ENCODE assay signal across 2 cellular contexts in the genomic region with DNA sequence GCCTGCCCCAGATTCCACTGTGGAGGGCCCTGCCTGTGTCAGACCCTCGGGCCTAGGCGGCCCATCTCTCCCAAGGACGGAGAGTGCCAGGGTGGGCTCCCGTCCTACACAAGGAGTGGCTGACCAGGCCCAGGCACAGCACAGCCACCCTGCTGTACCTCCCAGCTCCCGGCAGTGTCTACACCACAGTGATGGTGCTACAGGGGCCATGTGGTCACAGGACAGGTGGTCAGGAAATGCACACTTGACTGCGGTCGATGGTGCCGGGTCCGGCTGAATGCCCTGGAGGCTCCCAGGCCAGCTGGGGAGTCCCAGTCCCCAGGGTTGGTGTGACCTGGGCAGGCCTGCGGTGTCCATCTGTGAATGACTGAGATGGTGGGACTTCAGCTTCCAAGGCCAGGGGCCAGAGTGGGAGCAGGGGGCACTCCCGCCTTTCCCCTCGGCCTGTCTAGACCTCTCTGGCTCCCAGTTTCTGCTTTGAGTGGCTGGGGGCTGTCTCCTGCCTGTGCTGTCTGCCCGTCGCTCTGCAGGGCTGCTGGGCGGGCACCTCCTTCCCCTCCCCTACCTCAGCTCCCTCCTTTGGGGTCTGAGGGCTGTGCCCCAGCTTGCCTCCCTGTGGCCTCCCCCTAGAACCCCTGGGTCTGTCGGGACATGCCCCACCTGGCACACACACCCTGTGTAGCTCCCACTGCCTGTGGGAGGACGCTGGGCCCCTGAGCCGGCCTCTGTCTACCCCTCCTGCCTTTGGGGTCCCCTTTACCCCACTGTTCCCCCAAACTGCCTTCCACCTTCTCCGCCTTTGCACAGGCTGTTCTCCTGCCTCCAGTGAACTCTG.
TF ChIP-seq lines count a peak whose summit lies in the region.

No MANE protein-coding gene starts in this region.

TF ChIP-seq in GM23338, 12 proteins besides CTCF, POLR2A, EP300 and RAD21 (continues in another document):
- TF ChIP-seq ZNF114 (CRISPR knock-in tag; IDR thresholded peaks at IDR 0.05) (no peak), EZH2phosphoT487 (IDR thresholded peaks at IDR 0.05; ENCODE audit: unreplicated experiment) (no peak), STAT1 (IDR thresholded peaks at IDR 0.05; ENCODE audit: unreplicated experiment) (no peak), JUNB (IDR thresholded peaks at IDR 0.05; ENCODE audit: unreplicated experiment) (no peak), NANOG (IDR thresholded peaks at IDR 0.05; ENCODE audit: borderline replicate concordance) (no peak)
- TF ChIP-seq, protein P1, sequence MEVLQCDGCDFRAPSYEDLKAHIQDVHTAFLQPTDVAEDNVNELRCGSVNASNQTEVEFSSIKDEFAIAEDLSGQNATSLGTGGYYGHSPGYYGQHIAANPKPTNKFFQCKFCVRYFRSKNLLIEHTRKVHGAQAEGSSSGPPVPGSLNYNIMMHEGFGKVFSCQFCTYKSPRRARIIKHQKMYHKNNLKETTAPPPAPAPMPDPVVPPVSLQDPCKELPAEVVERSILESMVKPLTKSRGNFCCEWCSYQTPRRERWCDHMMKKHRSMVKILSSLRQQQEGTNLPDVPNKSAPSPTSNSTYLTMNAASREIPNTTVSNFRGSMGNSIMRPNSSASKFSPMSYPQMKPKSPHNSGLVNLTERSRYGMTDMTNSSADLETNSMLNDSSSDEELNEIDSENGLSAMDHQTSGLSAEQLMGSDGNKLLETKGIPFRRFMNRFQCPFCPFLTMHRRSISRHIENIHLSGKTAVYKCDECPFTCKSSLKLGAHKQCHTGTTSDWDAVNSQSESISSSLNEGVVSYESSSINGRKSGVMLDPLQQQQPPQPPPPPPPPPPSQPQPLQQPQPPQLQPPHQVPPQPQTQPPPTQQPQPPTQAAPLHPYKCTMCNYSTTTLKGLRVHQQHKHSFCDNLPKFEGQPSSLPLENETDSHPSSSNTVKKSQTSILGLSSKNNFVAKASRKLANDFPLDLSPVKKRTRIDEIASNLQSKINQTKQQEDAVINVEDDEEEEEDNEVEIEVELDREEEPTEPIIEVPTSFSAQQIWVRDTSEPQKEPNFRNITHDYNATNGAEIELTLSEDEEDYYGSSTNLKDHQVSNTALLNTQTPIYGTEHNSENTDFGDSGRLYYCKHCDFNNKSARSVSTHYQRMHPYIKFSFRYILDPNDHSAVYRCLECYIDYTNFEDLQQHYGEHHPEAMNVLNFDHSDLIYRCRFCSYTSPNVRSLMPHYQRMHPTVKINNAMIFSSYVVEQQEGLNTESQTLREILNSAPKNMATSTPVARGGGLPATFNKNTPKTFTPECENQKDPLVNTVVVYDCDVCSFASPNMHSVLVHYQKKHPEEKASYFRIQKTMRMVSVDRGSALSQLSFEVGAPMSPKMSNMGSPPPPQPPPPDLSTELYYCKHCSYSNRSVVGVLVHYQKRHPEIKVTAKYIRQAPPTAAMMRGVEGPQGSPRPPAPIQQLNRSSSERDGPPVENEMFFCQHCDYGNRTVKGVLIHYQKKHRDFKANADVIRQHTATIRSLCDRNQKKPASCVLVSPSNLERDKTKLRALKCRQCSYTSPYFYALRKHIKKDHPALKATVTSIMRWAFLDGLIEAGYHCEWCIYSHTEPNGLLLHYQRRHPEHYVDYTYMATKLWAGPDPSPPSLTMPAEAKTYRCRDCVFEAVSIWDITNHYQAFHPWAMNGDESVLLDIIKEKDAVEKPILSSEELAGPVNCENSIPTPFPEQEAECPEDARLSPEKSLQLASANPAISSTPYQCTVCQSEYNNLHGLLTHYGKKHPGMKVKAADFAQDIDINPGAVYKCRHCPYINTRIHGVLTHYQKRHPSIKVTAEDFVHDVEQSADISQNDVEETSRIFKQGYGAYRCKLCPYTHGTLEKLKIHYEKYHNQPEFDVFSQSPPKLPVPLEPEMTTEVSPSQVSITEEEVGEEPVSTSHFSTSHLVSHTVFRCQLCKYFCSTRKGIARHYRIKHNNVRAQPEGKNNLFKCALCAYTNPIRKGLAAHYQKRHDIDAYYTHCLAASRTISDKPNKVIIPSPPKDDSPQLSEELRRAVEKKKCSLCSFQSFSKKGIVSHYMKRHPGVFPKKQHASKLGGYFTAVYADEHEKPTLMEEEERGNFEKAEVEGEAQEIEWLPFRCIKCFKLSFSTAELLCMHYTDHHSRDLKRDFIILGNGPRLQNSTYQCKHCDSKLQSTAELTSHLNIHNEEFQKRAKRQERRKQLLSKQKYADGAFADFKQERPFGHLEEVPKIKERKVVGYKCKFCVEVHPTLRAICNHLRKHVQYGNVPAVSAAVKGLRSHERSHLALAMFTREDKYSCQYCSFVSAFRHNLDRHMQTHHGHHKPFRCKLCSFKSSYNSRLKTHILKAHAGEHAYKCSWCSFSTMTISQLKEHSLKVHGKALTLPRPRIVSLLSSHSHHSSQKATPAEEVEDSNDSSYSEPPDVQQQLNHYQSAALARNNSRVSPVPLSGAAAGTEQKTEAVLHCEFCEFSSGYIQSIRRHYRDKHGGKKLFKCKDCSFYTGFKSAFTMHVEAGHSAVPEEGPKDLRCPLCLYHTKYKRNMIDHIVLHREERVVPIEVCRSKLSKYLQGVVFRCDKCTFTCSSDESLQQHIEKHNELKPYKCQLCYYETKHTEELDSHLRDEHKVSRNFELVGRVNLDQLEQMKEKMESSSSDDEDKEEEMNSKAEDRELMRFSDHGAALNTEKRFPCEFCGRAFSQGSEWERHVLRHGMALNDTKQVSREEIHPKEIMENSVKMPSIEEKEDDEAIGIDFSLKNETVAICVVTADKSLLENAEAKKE (CRISPR knock-in tag; IDR thresholded peaks at IDR 0.05): no peak
- TF ChIP-seq, protein P2, sequence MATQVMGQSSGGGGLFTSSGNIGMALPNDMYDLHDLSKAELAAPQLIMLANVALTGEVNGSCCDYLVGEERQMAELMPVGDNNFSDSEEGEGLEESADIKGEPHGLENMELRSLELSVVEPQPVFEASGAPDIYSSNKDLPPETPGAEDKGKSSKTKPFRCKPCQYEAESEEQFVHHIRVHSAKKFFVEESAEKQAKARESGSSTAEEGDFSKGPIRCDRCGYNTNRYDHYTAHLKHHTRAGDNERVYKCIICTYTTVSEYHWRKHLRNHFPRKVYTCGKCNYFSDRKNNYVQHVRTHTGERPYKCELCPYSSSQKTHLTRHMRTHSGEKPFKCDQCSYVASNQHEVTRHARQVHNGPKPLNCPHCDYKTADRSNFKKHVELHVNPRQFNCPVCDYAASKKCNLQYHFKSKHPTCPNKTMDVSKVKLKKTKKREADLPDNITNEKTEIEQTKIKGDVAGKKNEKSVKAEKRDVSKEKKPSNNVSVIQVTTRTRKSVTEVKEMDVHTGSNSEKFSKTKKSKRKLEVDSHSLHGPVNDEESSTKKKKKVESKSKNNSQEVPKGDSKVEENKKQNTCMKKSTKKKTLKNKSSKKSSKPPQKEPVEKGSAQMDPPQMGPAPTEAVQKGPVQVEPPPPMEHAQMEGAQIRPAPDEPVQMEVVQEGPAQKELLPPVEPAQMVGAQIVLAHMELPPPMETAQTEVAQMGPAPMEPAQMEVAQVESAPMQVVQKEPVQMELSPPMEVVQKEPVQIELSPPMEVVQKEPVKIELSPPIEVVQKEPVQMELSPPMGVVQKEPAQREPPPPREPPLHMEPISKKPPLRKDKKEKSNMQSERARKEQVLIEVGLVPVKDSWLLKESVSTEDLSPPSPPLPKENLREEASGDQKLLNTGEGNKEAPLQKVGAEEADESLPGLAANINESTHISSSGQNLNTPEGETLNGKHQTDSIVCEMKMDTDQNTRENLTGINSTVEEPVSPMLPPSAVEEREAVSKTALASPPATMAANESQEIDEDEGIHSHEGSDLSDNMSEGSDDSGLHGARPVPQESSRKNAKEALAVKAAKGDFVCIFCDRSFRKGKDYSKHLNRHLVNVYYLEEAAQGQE (IDR thresholded peaks at IDR 0.05; ENCODE audit: unreplicated experiment): no peak

TF ChIP-seq in K562, 482 proteins besides CTCF, POLR2A, EP300 and RAD21:
- TF ChIP-seq ZNF175 (CRISPR knock-in tag; IDR thresholded peaks at IDR 0.05; ENCODE audit: low read depth) (no peak), ZNF24 (IDR thresholded peaks at IDR 0.05) (no peak), RAD51 (IDR thresholded peaks at IDR 0.05; ENCODE audit: borderline replicate concordance, low read depth) (no peak), ZFP30 (CRISPR knock-in tag; IDR thresholded peaks at IDR 0.05; ENCODE audit: borderline replicate concordance) (no peak), POLR2G (IDR thresholded peaks at IDR 0.05; ENCODE audit: low read depth, low read length) (peak; percentile 68; the same call in 1 of the 2 replicates), RBFOX2 (IDR thresholded peaks at IDR 0.05; ENCODE audit: low read depth, low read length) (peak; percentile 60)
- TF ChIP-seq, protein P3, sequence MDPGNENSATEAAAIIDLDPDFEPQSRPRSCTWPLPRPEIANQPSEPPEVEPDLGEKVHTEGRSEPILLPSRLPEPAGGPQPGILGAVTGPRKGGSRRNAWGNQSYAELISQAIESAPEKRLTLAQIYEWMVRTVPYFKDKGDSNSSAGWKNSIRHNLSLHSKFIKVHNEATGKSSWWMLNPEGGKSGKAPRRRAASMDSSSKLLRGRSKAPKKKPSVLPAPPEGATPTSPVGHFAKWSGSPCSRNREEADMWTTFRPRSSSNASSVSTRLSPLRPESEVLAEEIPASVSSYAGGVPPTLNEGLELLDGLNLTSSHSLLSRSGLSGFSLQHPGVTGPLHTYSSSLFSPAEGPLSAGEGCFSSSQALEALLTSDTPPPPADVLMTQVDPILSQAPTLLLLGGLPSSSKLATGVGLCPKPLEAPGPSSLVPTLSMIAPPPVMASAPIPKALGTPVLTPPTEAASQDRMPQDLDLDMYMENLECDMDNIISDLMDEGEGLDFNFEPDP (CRISPR knock-in tag; IDR thresholded peaks at IDR 0.05): no peak
- TF ChIP-seq, protein P4, sequence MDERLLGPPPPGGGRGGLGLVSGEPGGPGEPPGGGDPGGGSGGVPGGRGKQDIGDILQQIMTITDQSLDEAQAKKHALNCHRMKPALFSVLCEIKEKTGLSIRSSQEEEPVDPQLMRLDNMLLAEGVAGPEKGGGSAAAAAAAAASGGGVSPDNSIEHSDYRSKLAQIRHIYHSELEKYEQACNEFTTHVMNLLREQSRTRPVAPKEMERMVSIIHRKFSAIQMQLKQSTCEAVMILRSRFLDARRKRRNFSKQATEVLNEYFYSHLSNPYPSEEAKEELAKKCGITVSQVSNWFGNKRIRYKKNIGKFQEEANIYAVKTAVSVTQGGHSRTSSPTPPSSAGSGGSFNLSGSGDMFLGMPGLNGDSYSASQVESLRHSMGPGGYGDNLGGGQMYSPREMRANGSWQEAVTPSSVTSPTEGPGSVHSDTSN (CRISPR knock-in tag; IDR thresholded peaks at IDR 0.05; ENCODE audit: low read depth): no peak
- TF ChIP-seq, protein P4 (tag; conservative IDR thresholded peaks at IDR 0.05; ENCODE audit: low read depth): no peak
